In the genomic region with DNA sequence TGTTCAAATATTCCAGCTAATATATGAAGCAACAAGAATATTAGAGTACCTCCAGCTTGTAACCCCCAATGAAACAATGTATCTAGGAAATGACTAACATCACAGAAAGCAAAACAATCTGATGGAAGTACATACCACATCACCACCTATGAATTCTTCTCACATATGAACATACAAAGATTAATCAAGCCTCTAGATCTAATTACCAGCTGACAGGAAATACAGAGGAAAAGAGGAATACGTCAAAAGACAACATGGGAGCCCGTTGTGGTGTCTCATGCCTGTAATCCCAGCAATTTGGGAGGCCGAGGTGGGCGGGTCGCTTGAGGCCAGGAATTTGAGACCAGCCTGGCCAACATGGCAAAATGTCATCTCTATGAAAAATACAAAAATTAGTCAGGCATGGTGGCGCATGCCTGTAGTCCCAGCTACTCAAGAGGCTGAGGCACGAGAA, we compare ENCODE assay signal across 14 cellular contexts. TPM values are rescaled to one million over a fixed set of nuclear protein-coding genes. Genes with fewer than 3 reads are reported as not detected.
A peak's percentile ranks its signal among the peaks of the same experiment; 100 is the strongest.
DNase-seq lines count a peak whose midpoint lies in the region; ATAC-seq and TF ChIP-seq lines count a peak whose summit lies in the region.
"Had no signal": no experiment of that assay in that cellular context is flagged by ENCODE, and none has a peak within 500 bp of the region (broad histone marks: within the 10 kb centered on the region; RNA-seq: fewer than 3 reads in every experiment).

No MANE protein-coding gene starts in this region.

- TF ChIP-seq CTCF in Caco-2 (IDR thresholded peaks at IDR 0.05; ENCODE audit: insufficient read depth in 1 of 2, low read depth in 1 of 2, low read length in 1 of 2, severe bottlenecking in 1 of 2, unreplicated experiment in 1 of 2), result no peak

- H3K4me1 Mint-ChIP-seq in Caco-2 (ENCODE audit: low read depth, unreplicated experiment), result peaks cover 6% of the 10 kb centered on the region

- no peaks in the 10 kb centered on the region for H3K9me3 ChIP-seq in Caco-2
- H3K9me3 ChIP-seq: suprapubic skin had no signal

- CTCF ChIA-PET in Caco-2 (lab: Charles Lee), result no interaction called here

- BruUV-seq in Caco-2 (replicated peaks; lab: Mats Ljungman, UMichigan), result no TSS peak

- POLR2A ChIA-PET in Caco-2 (lab: Charles Lee), result no interaction called here

- ATAC-seq in HG03045 (IDR thresholded peaks at IDR 0.05; ENCODE audit: unreplicated experiment) (no peak), GM18519 (IDR thresholded peaks at IDR 0.05; ENCODE audit: low FRiP score, unreplicated experiment) (no peak)
- ATAC-seq: HepG2 had no signal

- DNase-seq in A172 (ENCODE audit: low spot score) (peak; percentile 66), HCEC 1CT (peak; percentile 94), astrocyte of the hippocampus (ENCODE audit: low read depth, low spot score) (peak; percentile 64), kidney tubule cell (ENCODE audit: low spot score) (peak; percentile 72), NCI-H774 (lab: John Stamatoyannopoulos, UW) (no peak), Caco-2 (no peak)
- DNase-seq: foreskin melanocyte, NCI-H1694 had no signal

- no peak overlapping the region for H3K27ac Mint-ChIP-seq in Caco-2 (ENCODE audit: unreplicated experiment)
- H3K27ac Mint-ChIP-seq: B cell had no signal

- intact Hi-C loops in Caco-2 (cut with micrococcal nuclease; ENCODE audit: unreplicated experiment), result no loop called here

- no peaks in the 10 kb centered on the region for H3K4me1 ChIP-seq in Caco-2
- H3K4me1 ChIP-seq: suprapubic skin had no signal

- H3K4me3 Mint-ChIP-seq in Caco-2 (ENCODE audit: unreplicated experiment), result no peak overlapping the region
- H3K4me3 Mint-ChIP-seq: B cell had no signal

- H3K9me3 Mint-ChIP-seq in Caco-2 (ENCODE audit: unreplicated experiment), result no peaks in the 10 kb centered on the region
- H3K9me3 Mint-ChIP-seq: brain had no signal

- no peaks in the 10 kb centered on the region for H3K27me3 Mint-ChIP-seq in Caco-2 (ENCODE audit: insufficient read depth, unreplicated experiment)
- H3K27me3 Mint-ChIP-seq: B cell, brain had no signal

- H3K36me3 Mint-ChIP-seq in Caco-2 (ENCODE audit: insufficient read depth, unreplicated experiment), result peaks cover 39% of the 10 kb centered on the region

- H3K27me3 ChIP-seq in Caco-2 (replicated peaks; ENCODE audit: control insufficient read depth, insufficient read depth, low read length), result no peaks in the 10 kb centered on the region
- H3K27me3 ChIP-seq: suprapubic skin had no signal

- H3K4me3 ChIP-seq in Caco-2 (ENCODE audit: low read depth, low read length), result no peak overlapping the region
- H3K4me3 ChIP-seq: suprapubic skin had no signal

- H3K36me3 ChIP-seq in Caco-2 (ENCODE audit: control insufficient read depth, insufficient read depth, low read length), result no peaks in the 10 kb centered on the region

RNA-seq across cellular contexts. Expression of gene NEDD8, which starts 7.5 kb away (rescaled TPM):
- 201 and 286 TPM in 2 replicates for total RNA-seq in A172 (2014; rRNA removed; shearing (Covaris generic))
- 210 and 218 TPM in 2 replicates for total RNA-seq in Caco-2 (2022)

RNA-seq across cellular contexts. Expression of gene GMPR2, which starts 8.1 kb away (rescaled TPM):
- 49.3 and 52.7 TPM in 2 replicates for total RNA-seq in A172 (2014; rRNA removed; shearing (Covaris generic))
- 76.9 and 80.1 TPM in 2 replicates for total RNA-seq in Caco-2 (2022)

RNA-seq across cellular contexts. Expression of gene MDP1, which starts 8.8 kb away (rescaled TPM):
- 6.4 and 20.2 TPM in 2 replicates for total RNA-seq in A172 (2014; rRNA removed; shearing (Covaris generic))
- total RNA-seq in Caco-2 (2022), result 19.6 and 20.5 TPM in 2 replicates

RNA-seq across cellular contexts. Expression of gene CHMP4A, which starts 11.4 kb away (rescaled TPM):
- total RNA-seq in A172 (2014; rRNA removed; shearing (Covaris generic)), result 19.8 and 38.1 TPM in 2 replicates
- 57.7 and 58.7 TPM in 2 replicates for total RNA-seq in Caco-2 (2022)

RNA-seq across cellular contexts. Expression of gene TINF2, which starts 17.8 kb away (rescaled TPM):
- total RNA-seq in A172 (2014; rRNA removed; shearing (Covaris generic)), result 36.1 and 44.5 TPM in 2 replicates
- total RNA-seq in Caco-2 (2022), result 33.4 and 34.4 TPM in 2 replicates

Comparison
In these comparisons a context has a peak if more than half of its experiments do, and no peak if none do; other contexts are left out.
1. DNase-seq: peak in A172 (single experiment), HCEC 1CT (single experiment), astrocyte of the hippocampus (single experiment) and kidney tubule cell (single experiment); none in NCI-H774 (single experiment) and Caco-2 (0 of 2).